Comparison of ENCODE assay signal across 16 cellular contexts in genomic region chr3:45397754-45398153, GRCh38. TPM values are rescaled to one million over a fixed set of nuclear protein-coding genes. Genes with fewer than 3 reads are reported as not detected.
DNase-seq lines count a peak whose midpoint lies in the region; ATAC-seq and TF ChIP-seq lines count a peak whose summit lies in the region.
"Had no signal": no experiment of that assay in that cellular context is flagged by ENCODE, and none has a peak within 500 bp of the region (broad histone marks: within the 10 kb centered on the region; RNA-seq: fewer than 3 reads in every experiment).

No MANE protein-coding gene starts in this region.

- no peak overlapping the region for H3K4me3 Mint-ChIP-seq in H9
- no peak overlapping the region for H3K4me3 Mint-ChIP-seq in nephron progenitor cell
- H3K4me3 Mint-ChIP-seq: CD4-positive, alpha-beta memory T cell; GM23338; HFFc6 had no signal

- no peaks in the 10 kb centered on the region for H3K36me3 ChIP-seq in prostate gland

- H2BK5ac ChIP-seq in H9 (ENCODE audit: insufficient read length, low read length): no peak overlapping the region

- H3K4me2 ChIP-seq in H9 (ENCODE audit: insufficient read depth, insufficient read length, low read length): no peak overlapping the region
- H3K4me2 ChIP-seq: GM23338 had no signal

- no peak overlapping the region for H3K23ac ChIP-seq in H9 (ENCODE audit: insufficient read length, low read depth, low read length)

- intact Hi-C loops in prostate gland (cut with DNase I): no loop called here
- intact Hi-C loops in sciatic nerve (cut with DNase I): no loop called here

- H4K8ac ChIP-seq in H9 (replicated peaks; ENCODE audit: insufficient read length, low read depth, low read length): no peak overlapping the region

- H2BK120ac ChIP-seq in H9 (ENCODE audit: low read depth, low read length, poor library complexity, severe bottlenecking): no peak overlapping the region

- no peaks in the 10 kb centered on the region for H4K20me1 ChIP-seq in H9 (ENCODE audit: control insufficient read depth, insufficient read depth, insufficient read length)

- no peak overlapping the region for H2BK12ac ChIP-seq in H9 (ENCODE audit: insufficient read length, low read depth, low read length)

- peak overlapping the region; percentile 67 for H3T11ph ChIP-seq in H9 (ENCODE audit: low read length)

- no peak overlapping the region for H3K56ac ChIP-seq in H9 (ENCODE audit: insufficient read length, low read depth, low read length)

- no peak overlapping the region for H4K91ac ChIP-seq in H9 (ENCODE audit: insufficient read length, low read depth, low read length)

- no peaks in the 10 kb centered on the region; a peak in 1 of 5 replicates for H3K9me3 Mint-ChIP-seq in H9
- H3K9me3 Mint-ChIP-seq in nephron progenitor cell: no peaks in the 10 kb centered on the region
- H3K9me3 Mint-ChIP-seq: CD4-positive, alpha-beta memory T cell; GM23338; HFFc6 had no signal

- H3K23me2 ChIP-seq in H9 (ENCODE audit: insufficient read length, low read depth, low read length, poor library complexity, severe bottlenecking): no peaks in the 10 kb centered on the region

- no peaks in the 10 kb centered on the region for H3K79me1 ChIP-seq in H9 (ENCODE audit: insufficient read depth, low read depth, low read length, poor library complexity, severe bottlenecking)

- TF ChIP-seq POLR2A in prostate gland (IDR thresholded peaks at IDR 0.05): no peak

- H3K9ac ChIP-seq in H9 (ENCODE audit: extremely low read depth, insufficient read length, low read length): no peak overlapping the region

- no peak overlapping the region for H3K4me3 ChIP-seq in prostate gland
- H3K4me3 ChIP-seq: GM23338, HAP-1 had no signal

- no CpG with 5 or more reads among the region's 1 CpG for WGBS in H9 (ENCODE audit: extremely low coverage, insufficient read length, low lambda C conversion rate)
- WGBS in prostate gland: 58% methylated on average over 1 of the region's 1 CpG

- no peak overlapping the region for H2AFZ ChIP-seq in H9 (ENCODE audit: low read length)
- H2AFZ ChIP-seq: GM23338 had no signal

- no peak for DNase-seq in H9
- no peak for DNase-seq in nephron progenitor cell
- no peak for DNase-seq in prostate gland (ENCODE audit: low spot score)
- no peak for DNase-seq in central memory CD4-positive, alpha-beta T cell
- DNase-seq in sciatic nerve (ENCODE audit: low spot score): no peak
- DNase-seq: C1 segment of cervical spinal cord; Caco-2; CD4-positive, alpha-beta memory T cell; DMS153; DND-41; HFFc6 had no signal

- H3K4me1 Mint-ChIP-seq in H9: no peaks in the 10 kb centered on the region
- peaks cover 13% of the 10 kb centered on the region for H3K4me1 Mint-ChIP-seq in nephron progenitor cell
- H3K4me1 Mint-ChIP-seq: GM23338 had no signal

- H3K4me1 ChIP-seq in H9 (ENCODE audit: insufficient read depth, low read length) (no peaks in the 10 kb centered on the region), prostate gland (replicated peaks) (peaks cover 3% of the 10 kb centered on the region)
- H3K4me1 ChIP-seq: Caco-2 had no signal

- H4K5ac ChIP-seq in H9 (ENCODE audit: insufficient read length, low read depth, low read length): no peak overlapping the region

- H2AK5ac ChIP-seq in H9 (ENCODE audit: insufficient read length, low read length): no peak overlapping the region

- no peaks in the 10 kb centered on the region for H3K79me2 ChIP-seq in H9 (ENCODE audit: insufficient read depth, low read length)

- no peak overlapping the region for H3K4ac ChIP-seq in H9 (ENCODE audit: low read depth, low read length)

- TF ChIP-seq CTCF in H9 (conservative IDR thresholded peaks at IDR 0.05) (no peak), VCaP (conservative IDR thresholded peaks at IDR 0.05) (no peak), nephron progenitor cell (IDR thresholded peaks at IDR 0.05) (no peak), prostate gland (IDR thresholded peaks at IDR 0.05) (no peak)

- H3K14ac ChIP-seq in H9 (ENCODE audit: insufficient read depth, low read length): no peak overlapping the region

- no peaks in the 10 kb centered on the region for H3K27me3 ChIP-seq in H9 (ENCODE audit: insufficient read depth, low read length)
- no peaks in the 10 kb centered on the region for H3K27me3 ChIP-seq in prostate gland (replicated peaks; ENCODE audit: insufficient read depth)

- H3K27me3 Mint-ChIP-seq in H9 (ENCODE audit: low read depth): no peaks in the 10 kb centered on the region
- H3K27me3 Mint-ChIP-seq in nephron progenitor cell (ENCODE audit: low read depth, poor library complexity): no peaks in the 10 kb centered on the region
- H3K27me3 Mint-ChIP-seq: CD4-positive, alpha-beta memory T cell had no signal

- no peak overlapping the region for H2BK20ac ChIP-seq in H9 (ENCODE audit: low read depth, low read length, poor library complexity, severe bottlenecking)

- H3K18ac ChIP-seq in H9 (ENCODE audit: insufficient read length, low read depth, low read length): no peak overlapping the region

- 0 out of 7 replicates have a peak overlapping the region, but pooled peaks of 1 of the 3 experiments have one; percentile 14 for H3K27ac Mint-ChIP-seq in H9
- peak overlapping the region; percentile 41 for H3K27ac Mint-ChIP-seq in nephron progenitor cell
- H3K27ac Mint-ChIP-seq: GM23338, HFFc6 had no signal

- H3K36me3 Mint-ChIP-seq in H9 (ENCODE audit: insufficient read depth in 1 of 3, low read depth in 3 of 3) (peaks cover 30 to 81% (median 80%) of the 10 kb centered on the region in 3 experiments; a peak in 6 of 7 replicates), nephron progenitor cell (ENCODE audit: low read depth) (peaks cover 78% of the 10 kb centered on the region)

- ATAC-seq in HG03571 (IDR thresholded peaks at IDR 0.05; ENCODE audit: unreplicated experiment) (no peak), GM19452 (IDR thresholded peaks at IDR 0.05; ENCODE audit: unreplicated experiment) (no peak), sciatic nerve (no peak)
- ATAC-seq: GM23338 had no signal

- H3K9me3 ChIP-seq in H9 (ENCODE audit: control insufficient read depth, low read depth, low read length): no peaks in the 10 kb centered on the region
- H3K9me3 ChIP-seq in prostate gland: no peaks in the 10 kb centered on the region
- H3K9me3 ChIP-seq: Caco-2, HAP-1 had no signal

- no peak overlapping the region for H3K27ac ChIP-seq in H9 (ENCODE audit: insufficient read length, low read depth, low read length)
- H3K27ac ChIP-seq in VCaP: peak overlapping the region; percentile 80
- peak overlapping the region; percentile 63 to 76 for H3K27ac ChIP-seq in prostate gland

- no peak overlapping the region for H2BK15ac ChIP-seq in H9 (ENCODE audit: low read depth, low read length)

RNA-seq across cellular contexts. Expression of gene LARS2, which starts 9.4 kb away (rescaled TPM):
- 44.4 and 44.6 TPM in 2 replicates for total RNA-seq in H9 (2021)
- total RNA-seq in prostate gland: 10 to 100 TPM; 17.8 to 22.0 TPM
- total RNA-seq in sciatic nerve: 20.3 TPM
